Comparison of ENCODE assay signal across 8 cellular contexts in the genomic region with DNA sequence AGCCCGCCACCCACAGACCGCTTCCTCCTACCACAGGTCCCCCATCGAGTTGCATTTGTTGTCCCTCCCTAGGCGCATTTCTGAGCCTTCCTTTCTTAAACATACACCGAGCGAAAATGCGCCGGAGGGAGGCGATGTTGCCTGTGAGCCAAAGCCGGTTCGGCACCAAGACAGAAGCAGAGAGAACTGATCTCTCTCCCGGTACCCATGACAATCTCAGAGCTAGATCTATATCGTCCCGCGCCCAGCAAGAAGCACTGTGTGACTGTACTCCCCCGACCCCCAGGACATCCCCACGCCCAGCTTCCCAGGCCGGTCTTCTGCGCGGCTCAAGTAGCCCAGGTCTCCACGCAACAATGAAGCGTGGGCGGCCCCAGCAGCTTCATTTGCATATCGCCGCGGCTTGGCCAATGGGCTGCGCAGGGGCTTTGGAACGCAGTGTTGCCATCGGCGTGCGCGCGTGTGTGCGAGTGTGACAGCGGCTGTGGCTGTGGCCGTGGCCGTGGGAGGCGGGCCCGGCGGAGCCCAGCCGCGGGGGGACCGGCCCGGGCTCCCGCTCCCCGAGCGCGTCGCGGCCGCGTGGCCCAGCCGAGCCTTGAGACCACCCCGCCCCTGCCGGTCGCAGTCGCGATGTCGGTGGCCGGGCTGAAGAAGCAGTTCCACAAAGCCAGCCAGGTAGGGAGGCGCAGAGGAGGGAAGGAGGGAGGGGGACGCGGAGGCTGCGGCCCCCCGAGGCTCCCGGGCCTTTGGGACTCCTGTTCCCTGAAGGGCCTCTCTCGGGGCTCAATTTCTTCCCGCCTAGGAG. TPM values are rescaled to one million over a fixed set of nuclear protein-coding genes. Genes with fewer than 3 reads are reported as not detected.
A peak's percentile ranks its signal among the peaks of the same experiment; 100 is the strongest.
DNase-seq lines count a peak whose midpoint lies in the region; ATAC-seq and TF ChIP-seq lines count a peak whose summit lies in the region.

A gene with protein sequence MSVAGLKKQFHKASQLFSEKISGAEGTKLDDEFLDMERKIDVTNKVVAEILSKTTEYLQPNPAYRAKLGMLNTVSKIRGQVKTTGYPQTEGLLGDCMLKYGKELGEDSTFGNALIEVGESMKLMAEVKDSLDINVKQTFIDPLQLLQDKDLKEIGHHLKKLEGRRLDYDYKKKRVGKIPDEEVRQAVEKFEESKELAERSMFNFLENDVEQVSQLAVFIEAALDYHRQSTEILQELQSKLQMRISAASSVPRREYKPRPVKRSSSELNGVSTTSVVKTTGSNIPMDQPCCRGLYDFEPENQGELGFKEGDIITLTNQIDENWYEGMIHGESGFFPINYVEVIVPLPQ (plus strand): TSS at position 438 of the 805 bp plus-strand sequence. CDS start 193 bp downstream, at position 631.

- DNase-seq in activated effector memory CD4-positive, alpha-beta T cell treated with anti-CD3 and anti-CD28 coated beads, Interleukin-2, amount 50 U/mL, for 16 hours: peak; percentile 80
- DNase-seq in activated effector memory CD4-positive, alpha-beta T cell treated with Interleukin-2 at 50 U/mL for 16 hours: no peak
- DNase-seq in NCI-H774 (lab: John Stamatoyannopoulos, UW) (peak; percentile 38), stromal cell of bone marrow (ENCODE audit: low read depth) (peak; percentile 57), cortex of kidney (lab: John Stamatoyannopoulos, UW) (no peak)
- peak in 1 of 2 donors; percentile 67 for DNase-seq in activated naive CD4-positive, alpha-beta T cell treated with anti-CD3 and anti-CD28 coated beads, Interleukin-2, amount 50 U/mL, for 72 hours (ENCODE audit: low spot score in 2 of 2)

- H3K4me3 ChIP-seq in gastroesophageal sphincter: peak within 1 kb of the TSS; percentile 25 to 62

- no peaks in the 10 kb centered on the region for H3K36me3 Mint-ChIP-seq in activated naive CD4-positive, alpha-beta T cell treated with anti-CD3 and anti-CD28 coated beads, Interleukin-2, amount 50 U/mL, for 72 hours
- H3K36me3 Mint-ChIP-seq in nephron (ENCODE audit: low read depth): no peaks in the 10 kb centered on the region

- no peaks in the 10 kb centered on the region for H3K9me3 ChIP-seq in gastroesophageal sphincter

- peaks cover 6% of the 10 kb centered on the region for H3K4me1 Mint-ChIP-seq in nephron

- peaks cover 43% of the 10 kb centered on the region for H3K27me3 Mint-ChIP-seq in nephron (ENCODE audit: low read depth)

- peaks cover 39% of the 10 kb centered on the region for H3K27me3 ChIP-seq in gastroesophageal sphincter

- no peak for TF ChIP-seq POLR2A in gastroesophageal sphincter (IDR thresholded peaks at IDR 0.05)

- peak within 1 kb of the TSS in 1 of 4 donors; percentile 45 for H3K27ac ChIP-seq in gastroesophageal sphincter

- peak; percentile 86 to 96 for ATAC-seq in activated naive CD4-positive, alpha-beta T cell treated with anti-CD3 and anti-CD28 coated beads, Interleukin-2, amount 50 U/mL, for 72 hours
- peak; percentile 92 for ATAC-seq in gastroesophageal sphincter

- TF ChIP-seq EP300 in gastroesophageal sphincter (IDR thresholded peaks at IDR 0.05): no peak

- peaks cover 0 to 18% (median 7%) of the 10 kb centered on the region in 3 donors for H3K4me1 ChIP-seq in gastroesophageal sphincter

- no peaks in the 10 kb centered on the region for H3K36me3 ChIP-seq in gastroesophageal sphincter

- WGBS in gastroesophageal sphincter (ENCODE audit: low coverage in 1 of 2), 2 donors: 4% methylated on average over 4 of the region's 68 CpGs; no CpG with 5 or more reads in 1 of the 2 donors

- peak in 1 of 4 experiments; percentile 48 for TF ChIP-seq CTCF in gastroesophageal sphincter (IDR thresholded peaks at IDR 0.05)
- TF ChIP-seq CTCF in nephron (IDR thresholded peaks at IDR 0.05; ENCODE audit: unreplicated experiment in 3 of 3): peak in 2 of 3 experiments; percentile 21 to 40

- no peaks in the 10 kb centered on the region for H3K9me3 Mint-ChIP-seq in activated naive CD4-positive, alpha-beta T cell treated with anti-CD3 and anti-CD28 coated beads, Interleukin-2, amount 50 U/mL, for 72 hours
- peaks cover 4% of the 10 kb centered on the region for H3K9me3 Mint-ChIP-seq in nephron

- peak within 1 kb of the TSS; percentile 89 to 90 (median 89) for H3K4me3 Mint-ChIP-seq in nephron

- no peak within 1 kb of the TSS for H3K27ac Mint-ChIP-seq in activated naive CD4-positive, alpha-beta T cell treated with anti-CD3 and anti-CD28 coated beads, Interleukin-2, amount 50 U/mL, for 72 hours
- peak within 1 kb of the TSS; percentile 11 to 48 (median 43) for H3K27ac Mint-ChIP-seq in nephron

RNA-seq across cellular contexts. Expression of the gene that starts here (rescaled TPM):
- not detected for total RNA-seq in activated naive CD4-positive, alpha-beta T cell treated with anti-CD3 and anti-CD28 coated beads, Interleukin-2, amount 50 U/mL, for 72 hours
- under 1 TPM in 2 of 4 donors, not detected in 2; 0.31 to 0.94 TPM for total RNA-seq in gastroesophageal sphincter

Comparison
In these comparisons a context has a peak if more than half of its experiments do, and no peak if none do; other contexts are left out.
1. DNase-seq: peak in activated effector memory CD4-positive, alpha-beta T cell treated with anti-CD3 and anti-CD28 coated beads, Interleukin-2, amount 50 U/mL, for 16 hours (single experiment), NCI-H774 (single experiment) and stromal cell of bone marrow (single experiment); none in activated effector memory CD4-positive, alpha-beta T cell treated with Interleukin-2 at 50 U/mL for 16 hours (single experiment) and cortex of kidney (single experiment).
2. Peak in ATAC-seq in activated naive CD4-positive, alpha-beta T cell treated with anti-CD3 and anti-CD28 coated beads, Interleukin-2, amount 50 U/mL, for 72 hours; RNA of the gene not detected or under 1 TPM.
3. Peak in ATAC-seq and H3K4me3 ChIP-seq in gastroesophageal sphincter; RNA of the gene not detected or under 1 TPM.
4. H3K27ac Mint-ChIP-seq: peak in nephron (3 of 3); none in activated naive CD4-positive, alpha-beta T cell treated with anti-CD3 and anti-CD28 coated beads, Interleukin-2, amount 50 U/mL, for 72 hours (0 of 2).